17 cellular contexts compared by ENCODE assay signal in genomic region chr18:24052053-24052452, GRCh38. TPM values are rescaled to one million over a fixed set of nuclear protein-coding genes. Genes with fewer than 3 reads are reported as not detected.
DNase-seq lines count a peak whose midpoint lies in the region; ATAC-seq and TF ChIP-seq lines count a peak whose summit lies in the region.
"Had no signal": no experiment of that assay in that cellular context is flagged by ENCODE, and none has a peak within 500 bp of the region (broad histone marks: within the 10 kb centered on the region; RNA-seq: fewer than 3 reads in every experiment).

No MANE protein-coding gene starts in this region.

- H3K9me3 Mint-ChIP-seq in CD8-positive, alpha-beta T cell: no peaks in the 10 kb centered on the region
- H3K9me3 Mint-ChIP-seq in activated naive CD8-positive, alpha-beta T cell (ENCODE audit: low read depth): no peaks in the 10 kb centered on the region
- H3K9me3 Mint-ChIP-seq: HFFc6 had no signal

- no peak overlapping the region for H4K91ac ChIP-seq in mesenchymal stem cell (ENCODE audit: low read length)

- DNase-seq in CD8-positive, alpha-beta T cell: no peak
- DNase-seq in HCEC 1CT (peak; percentile 31), mesenchymal stem cell (peak; percentile 29), NCI-H69 (lab: John Stamatoyannopoulos, UW) (no peak)
- DNase-seq: amniotic stem cell; erythroblast; hippocampal formation; Karpas-422; NCI-H187 treated with DMSO at 0.1 percent for 48 hours; NCI-H748 treated with DMSO at 0.1 percent for 48 hours; right cardiac atrium; stimulated activated CD4-positive, alpha-beta T cell treated with anti-CD3 and anti-CD28 coated beads, Interleukin-2, amount 100 ng/mL, for 48 hours had no signal

- H3K36me3 ChIP-seq in CD8-positive, alpha-beta T cell (ENCODE audit: insufficient read depth, low read length): no peaks in the 10 kb centered on the region
- H3K36me3 ChIP-seq in mesenchymal stem cell (ENCODE audit: control insufficient read depth in 1 of 2, insufficient read depth in 2 of 2, low read depth in 1 of 2, low read length in 2 of 2): no peaks in the 10 kb centered on the region

- H3K4me1 Mint-ChIP-seq in CD8-positive, alpha-beta T cell (ENCODE audit: low read depth): peaks cover 90% of the 10 kb centered on the region
- peaks cover 91% of the 10 kb centered on the region for H3K4me1 Mint-ChIP-seq in activated naive CD8-positive, alpha-beta T cell (ENCODE audit: low read depth)

- H2BK5ac ChIP-seq in mesenchymal stem cell (ENCODE audit: low read depth, low read length, poor library complexity, severe bottlenecking): no peak overlapping the region

- no peak overlapping the region for H3K4me3 Mint-ChIP-seq in CD8-positive, alpha-beta T cell
- peak overlapping the region; percentile 31 for H3K4me3 Mint-ChIP-seq in activated naive CD8-positive, alpha-beta T cell
- H3K4me3 Mint-ChIP-seq: HFFc6 had no signal

- no peak for ATAC-seq in CD8-positive, alpha-beta T cell
- ATAC-seq in GM21423 (IDR thresholded peaks at IDR 0.05; ENCODE audit: unreplicated experiment) (no peak), HG02759 (IDR thresholded peaks at IDR 0.05; ENCODE audit: unreplicated experiment) (no peak)

- H3K79me1 ChIP-seq in mesenchymal stem cell (replicated peaks; ENCODE audit: low read length, poor library complexity, severe bottlenecking): peaks cover 7% of the 10 kb centered on the region

- H3K4ac ChIP-seq in mesenchymal stem cell (ENCODE audit: low read depth in 1 of 2, low read length in 2 of 2): no peak overlapping the region

- POLR2A ChIA-PET in CD8-positive, alpha-beta T cell (lab: Charles Lee): no interaction called here

- peak overlapping the region; percentile 67 for H3K27ac Mint-ChIP-seq in CD8-positive, alpha-beta T cell
- H3K27ac Mint-ChIP-seq in activated naive CD8-positive, alpha-beta T cell: peak overlapping the region; percentile 76
- H3K27ac Mint-ChIP-seq: HFFc6 had no signal

- H3K9ac ChIP-seq in mesenchymal stem cell (ENCODE audit: low read length): no peak overlapping the region

- CTCF ChIA-PET in CD8-positive, alpha-beta T cell (lab: Charles Lee): no interaction called here

- peaks cover 9% of the 10 kb centered on the region for H3K36me3 Mint-ChIP-seq in CD8-positive, alpha-beta T cell
- peaks cover 2% of the 10 kb centered on the region for H3K36me3 Mint-ChIP-seq in activated naive CD8-positive, alpha-beta T cell

- H3K9me3 ChIP-seq in CD8-positive, alpha-beta T cell (ENCODE audit: low read length): no peaks in the 10 kb centered on the region
- no peaks in the 10 kb centered on the region for H3K9me3 ChIP-seq in mesenchymal stem cell (ENCODE audit: control insufficient read depth, low read length)

- H3K23ac ChIP-seq in mesenchymal stem cell (ENCODE audit: low read length in 2 of 2): no peak overlapping the region

- no peaks in the 10 kb centered on the region for H3K27me3 Mint-ChIP-seq in CD8-positive, alpha-beta T cell (ENCODE audit: low read depth)
- no peaks in the 10 kb centered on the region for H3K27me3 Mint-ChIP-seq in activated naive CD8-positive, alpha-beta T cell

- no peak overlapping the region for H3K4me2 ChIP-seq in mesenchymal stem cell (ENCODE audit: low read length, poor library complexity, severe bottlenecking)

- intact Hi-C loops in CD8-positive, alpha-beta T cell (cut with DNase I, micrococcal nuclease): loop anchor here in 1 of 2 experiments (2.0 to 10.0 kb wide), 2 partner anchors 35 to 63 kb away; no protein-coding TSS in a partner anchor

- no peak overlapping the region for H2AK5ac ChIP-seq in mesenchymal stem cell (ENCODE audit: low read length, severe bottlenecking)

- H3K4me3 ChIP-seq in CD8-positive, alpha-beta T cell (ENCODE audit: low read depth, low read length): no peak overlapping the region
- no peak overlapping the region for H3K4me3 ChIP-seq in mesenchymal stem cell (ENCODE audit: insufficient read depth in 1 of 2, low read depth in 1 of 2, low read length in 2 of 2)

- peaks cover 63% of the 10 kb centered on the region for H3K4me1 ChIP-seq in CD8-positive, alpha-beta T cell (ENCODE audit: insufficient read depth, low read length)
- peaks cover 7% of the 10 kb centered on the region for H3K4me1 ChIP-seq in mesenchymal stem cell (ENCODE audit: control insufficient read depth, insufficient read depth, low read depth, low read length)

- H3K14ac ChIP-seq in mesenchymal stem cell (ENCODE audit: low read length in 2 of 2): no peak overlapping the region

- no peak overlapping the region for H4K8ac ChIP-seq in mesenchymal stem cell (ENCODE audit: low read length)

- no peak overlapping the region for H3K27ac ChIP-seq in CD8-positive, alpha-beta T cell (ENCODE audit: low read depth, low read length)
- no peak overlapping the region for H3K27ac ChIP-seq in mesenchymal stem cell (ENCODE audit: low read length, poor library complexity, severe bottlenecking)
- H3K27ac ChIP-seq: HL-60 had no signal

- H2AFZ ChIP-seq in mesenchymal stem cell (ENCODE audit: low read depth, low read length): no peak overlapping the region

- WGBS in mesenchymal stem cell: 91% methylated on average over 6 of the region's 7 CpGs

- H3K18ac ChIP-seq in mesenchymal stem cell (ENCODE audit: low read depth in 1 of 2, low read length in 2 of 2): no peak overlapping the region

- no peak for TF ChIP-seq CTCF in CD8-positive, alpha-beta T cell (IDR thresholded peaks at IDR 0.05)

- H2BK15ac ChIP-seq in mesenchymal stem cell (ENCODE audit: low read depth, poor library complexity, severe bottlenecking): no peak overlapping the region

- H2BK120ac ChIP-seq in mesenchymal stem cell (ENCODE audit: low read depth, low read length): no peak overlapping the region

- H3K27me3 ChIP-seq in CD8-positive, alpha-beta T cell (ENCODE audit: insufficient read depth, low read length): no peaks in the 10 kb centered on the region
- H3K27me3 ChIP-seq in mesenchymal stem cell (ENCODE audit: control insufficient read depth in 1 of 2, insufficient read depth in 1 of 2, low read length in 2 of 2): no peaks in the 10 kb centered on the region

- no peak overlapping the region for H2BK12ac ChIP-seq in mesenchymal stem cell (ENCODE audit: low read length in 2 of 2)

RNA-seq across cellular contexts. Expression of gene TTC39C, which starts 37.5 kb away (rescaled TPM):
- total RNA-seq in CD8-positive, alpha-beta T cell: 10 to 100 TPM; 84.7 to 85.7 TPM
- polyA plus RNA-seq in mesenchymal stem cell (2013, experiment 1 of 2): 2.9 TPM
- 3.6 TPM for polyA plus RNA-seq in mesenchymal stem cell (2013, experiment 2 of 2)

Comparison
In these comparisons a context has a peak if more than half of its experiments do, and no peak if none do; other contexts are left out.
1. DNase-seq: peak in HCEC 1CT (single experiment) and mesenchymal stem cell (single experiment); none in CD8-positive, alpha-beta T cell (0 of 7) and NCI-H69 (single experiment).